In the genomic region with DNA sequence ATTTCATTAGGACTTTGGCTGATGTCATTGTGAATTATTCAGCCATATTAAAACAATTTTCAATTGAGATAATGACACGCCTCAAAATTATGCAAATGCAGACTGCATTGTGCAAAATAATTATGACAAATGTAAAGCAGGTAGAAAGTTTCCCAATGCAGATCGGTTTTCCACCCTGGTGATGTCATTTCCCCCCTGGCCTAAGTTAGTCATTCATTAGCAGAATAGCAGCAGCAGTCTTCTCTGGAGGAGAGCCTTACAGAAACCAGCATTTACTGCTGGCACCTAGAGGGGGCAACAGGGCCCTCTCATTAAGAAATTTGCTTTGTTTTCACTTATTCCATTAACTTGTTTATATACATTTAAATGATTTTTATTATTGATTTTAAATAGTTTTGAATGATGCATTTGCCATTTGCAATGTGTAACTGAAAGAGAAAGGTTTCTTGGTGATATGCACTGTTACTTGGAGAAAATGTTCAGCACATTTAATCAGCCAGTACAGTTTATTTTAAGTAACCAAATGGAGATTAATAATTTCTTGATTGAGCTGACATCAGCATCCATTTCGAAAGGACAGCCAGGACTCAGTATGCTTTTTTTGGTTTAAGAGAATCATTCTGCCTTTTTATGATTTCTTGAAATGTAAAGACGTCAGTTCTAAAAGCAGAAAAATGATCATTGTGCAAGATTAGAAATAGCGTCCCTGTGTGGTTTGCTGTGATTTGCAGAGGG, we compare ENCODE assay signal across 1 cellular context.
A peak's percentile ranks its signal among the peaks of the same experiment; 100 is the strongest.
TF ChIP-seq lines count a peak whose summit lies in the region.

No MANE protein-coding gene starts in this region.

TF ChIP-seq in HCT116, 20 proteins besides CTCF, POLR2A, EP300 and RAD21:
- TF ChIP-seq SP1 (IDR thresholded peaks at IDR 0.05; ENCODE audit: low read depth) (peak; percentile 25; the same call in 1 of the 2 replicates), TCF7L2 (IDR thresholded peaks at IDR 0.05; ENCODE audit: borderline replicate concordance, extremely low read depth, insufficient read depth, insufficient read length) (no peak), CEBPB (IDR thresholded peaks at IDR 0.05; ENCODE audit: low read depth) (peak; percentile 66; the same call in 1 of the 2 replicates), SRF (IDR thresholded peaks at IDR 0.05; ENCODE audit: low read depth) (peak; percentile 38; the same call in 1 of the 2 replicates), JUND (IDR thresholded peaks at IDR 0.05) (peak; percentile 43; the same call in 1 of the 2 replicates), FOSL1 (IDR thresholded peaks at IDR 0.05; ENCODE audit: low read depth) (peak; percentile 49; the same call in 1 of the 2 replicates)
TF ChIP-seq in HCT116: peak in this region for 5.
